Comparison of ENCODE assay signal across 7 cellular contexts in genomic region chr1:229625893-229626831, GRCh38.
DNase-seq lines count a peak whose midpoint lies in the region; ATAC-seq and TF ChIP-seq lines count a peak whose summit lies in the region.

TSS of gene TAF5L (minus strand) at chr1:229626122. CDS start at chr1:229614482, 11,640 bp downstream.
TSS of gene URB2 (plus strand) at chr1:229626247. CDS start at chr1:229627634, 1,387 bp downstream.

- H3K36me3 ChIP-seq in brain microvascular endothelial cell (replicated peaks), result no peaks in the 10 kb centered on the region

- DNase-seq in NCI-H2081 treated with DMSO at 0.1 percent for 48 hours (lab: John Stamatoyannopoulos, UW), result peak; percentile 70
- DNase-seq in UCSD-AML1 (lab: John Stamatoyannopoulos, UW; ENCODE audit: unreplicated experiment), result peak; percentile 89
- peak; percentile 76 for DNase-seq in brain microvascular endothelial cell
- DNase-seq in skeletal muscle cell (ENCODE audit: low read depth), result peak; percentile 72

- H3K27me3 ChIP-seq in brain microvascular endothelial cell (replicated peaks), result no peaks in the 10 kb centered on the region

- H3K4me3 ChIP-seq in brain microvascular endothelial cell (ENCODE audit: low read depth, low read length), result peak within 1 kb of the TSS; percentile 91
- peak within 1 kb of the TSS; percentile 95 for H3K4me3 ChIP-seq in iPS-11a (ENCODE audit: low read depth, low read length)
- H3K4me3 ChIP-seq in skeletal muscle cell (ENCODE audit: low read depth, low read length), result peak within 1 kb of the TSS; percentile 90

- TF ChIP-seq CTCF in brain microvascular endothelial cell (IDR thresholded peaks at IDR 0.05; ENCODE audit: low read depth, low read length, missing control alignments), result no peak

- ATAC-seq in GM18508 (IDR thresholded peaks at IDR 0.05; ENCODE audit: insufficient read depth, unreplicated experiment), result peak; percentile 42
- ATAC-seq in HG02938 (IDR thresholded peaks at IDR 0.05; ENCODE audit: unreplicated experiment), result peak; percentile 73

- in situ Hi-C loops in brain microvascular endothelial cell (cut with HindIII; ENCODE audit: low pct_ligation_motif_present, low sequenced_read_pairs), result loop anchor here (25.0 kb wide), 1 partner anchor 686 kb away; no protein-coding TSS in a partner anchor

- peak within 1 kb of the TSS; percentile 78 for H3K27ac ChIP-seq in brain microvascular endothelial cell

Comparison
In these comparisons a context has a peak if more than half of its experiments do, and no peak if none do; other contexts are left out.
1. Peak in every context shown above with its lines: DNase-seq, ATAC-seq, H3K4me3 ChIP-seq and H3K27ac ChIP-seq.